ENCODE assay signal across 17 cellular contexts in the genomic region with DNA sequence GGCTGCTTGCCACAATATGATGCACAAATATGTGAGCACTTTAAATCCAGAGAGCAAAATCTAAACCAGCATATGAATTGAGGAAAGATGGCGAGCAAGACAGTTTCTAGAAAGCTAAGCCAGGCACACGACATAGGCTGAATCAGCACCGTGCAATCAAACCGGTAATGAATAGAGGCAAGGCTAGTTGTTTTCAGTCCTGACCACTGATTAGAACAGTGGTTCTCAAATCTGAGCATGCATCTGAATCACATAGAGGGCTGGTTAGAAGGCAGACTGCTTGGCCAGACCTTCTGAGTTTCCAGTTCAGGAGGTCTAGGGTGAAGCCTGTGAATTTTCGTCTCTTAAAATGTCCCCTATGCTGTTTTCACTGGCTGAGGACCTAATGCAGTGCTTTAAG.
A peak's percentile ranks its signal among the peaks of the same experiment; 100 is the strongest.
DNase-seq lines count a peak whose midpoint lies in the region; ATAC-seq and TF ChIP-seq lines count a peak whose summit lies in the region.
"Had no signal": no experiment of that assay in that cellular context is flagged by ENCODE, and none has a peak within 500 bp of the region (broad histone marks: within the 10 kb centered on the region; RNA-seq: fewer than 3 reads in every experiment).

No MANE protein-coding gene starts in this region.

- H3K9me3 Mint-ChIP-seq in neural progenitor cell = no peaks in the 10 kb centered on the region
- no peaks in the 10 kb centered on the region for H3K9me3 Mint-ChIP-seq in activated CD8-positive, alpha-beta T cell treated with anti-CD3 and anti-CD28 coated beads for 36 hours
- H3K9me3 Mint-ChIP-seq: H9 had no signal

- no peaks in the 10 kb centered on the region for H3K27me3 ChIP-seq in neural progenitor cell
- H3K27me3 ChIP-seq: BLaER1 treated with 17β-estradiol and CSF1 and Interleukin-3, amounts not matched to agents 10 nM and 100 nM had no signal

- DNase-seq in AG10803 (ENCODE audit: low read depth) (peak; percentile 29), amniotic epithelial cell (ENCODE audit: low read depth) (peak; percentile 17), fibroblast of mammary gland (ENCODE audit: low read depth) (peak; percentile 38), neural progenitor cell (ENCODE audit: low spot score) (no peak), NCI-H1092 treated with DMSO at 0.1 percent for 48 hours (lab: John Stamatoyannopoulos, UW) (no peak)
- DNase-seq in activated CD8-positive, alpha-beta T cell treated with anti-CD3 and anti-CD28 coated beads for 36 hours = no peak
- DNase-seq: 8988T, GF-D8, H9, NCI-H1417 treated with DMSO at 0.1 percent for 48 hours, NCI-H2029, NCI-H2171 treated with DMSO at 0.1 percent for 48 hours, NCI-H446 treated with DMSO at 0.1 percent for 48 hours had no signal

- H3K4me2 ChIP-seq in neural progenitor cell = no peak overlapping the region
- H3K4me2 ChIP-seq: BLaER1 treated with 17β-estradiol and CSF1 and Interleukin-3, amounts not matched to agents 10 nM and 100 nM had no signal

- ATAC-seq in GM19452 (IDR thresholded peaks at IDR 0.05; ENCODE audit: unreplicated experiment) = no peak
- no peak for ATAC-seq in activated CD8-positive, alpha-beta T cell treated with anti-CD3 and anti-CD28 coated beads for 36 hours
- no peak for ATAC-seq in GM21367 (IDR thresholded peaks at IDR 0.05; ENCODE audit: unreplicated experiment)

- H3K36me3 ChIP-seq in neural progenitor cell = no peaks in the 10 kb centered on the region
- H3K36me3 ChIP-seq: BLaER1 treated with 17β-estradiol and CSF1 and Interleukin-3, amounts not matched to agents 10 nM and 100 nM had no signal

- CTCF ChIA-PET in activated CD8-positive, alpha-beta T cell treated with anti-CD3 and anti-CD28 coated beads for 36 hours (lab: Charles Lee) = no interaction called here

- POLR2A ChIA-PET in activated CD8-positive, alpha-beta T cell treated with anti-CD3 and anti-CD28 coated beads for 36 hours (lab: Charles Lee) = no interaction called here

- H3K4me1 Mint-ChIP-seq in neural progenitor cell = peaks cover 16% of the 10 kb centered on the region
- no peaks in the 10 kb centered on the region for H3K4me1 Mint-ChIP-seq in activated CD8-positive, alpha-beta T cell treated with anti-CD3 and anti-CD28 coated beads for 36 hours (ENCODE audit: low read depth)

- H3K79me2 ChIP-seq in neural progenitor cell (ENCODE audit: low read depth) = no peaks in the 10 kb centered on the region

- no peaks in the 10 kb centered on the region for H4K20me1 ChIP-seq in neural progenitor cell (ENCODE audit: low read depth)
- H4K20me1 ChIP-seq: BLaER1 treated with 17β-estradiol and CSF1 and Interleukin-3, amounts not matched to agents 10 nM and 100 nM had no signal

- H3K9me3 ChIP-seq in neural progenitor cell (ENCODE audit: low read depth) = no peaks in the 10 kb centered on the region
- H3K9me3 ChIP-seq: BLaER1 treated with 17β-estradiol and CSF1 and Interleukin-3, amounts not matched to agents 10 nM and 100 nM had no signal

- H3K9ac ChIP-seq in neural progenitor cell = no peak overlapping the region
- H3K9ac ChIP-seq: BLaER1 treated with 17β-estradiol and CSF1 and Interleukin-3, amounts not matched to agents 10 nM and 100 nM had no signal

- no peaks in the 10 kb centered on the region for H3K36me3 Mint-ChIP-seq in neural progenitor cell
- no peaks in the 10 kb centered on the region for H3K36me3 Mint-ChIP-seq in activated CD8-positive, alpha-beta T cell treated with anti-CD3 and anti-CD28 coated beads for 36 hours (ENCODE audit: low read depth)

- intact Hi-C loops in activated CD8-positive, alpha-beta T cell treated with anti-CD3 and anti-CD28 coated beads for 36 hours (cut with micrococcal nuclease) = no loop called here

- H2AFZ ChIP-seq in neural progenitor cell (replicated peaks) = peak overlapping the region; percentile 88

- no peak for TF ChIP-seq CTCF in AG10803 (conservative IDR thresholded peaks at IDR 0.05; ENCODE audit: low read length)
- no peak for TF ChIP-seq CTCF in fibroblast of mammary gland (conservative IDR thresholded peaks at IDR 0.05; ENCODE audit: control insufficient read depth, insufficient read depth, low read depth, low read length)
- TF ChIP-seq CTCF in neural progenitor cell (IDR thresholded peaks at IDR 0.05) = no peak
- no peak for TF ChIP-seq CTCF in activated CD8-positive, alpha-beta T cell treated with anti-CD3 and anti-CD28 coated beads for 36 hours (IDR thresholded peaks at IDR 0.05)

- H3K4me3 ChIP-seq in AG10803 (ENCODE audit: low read length) (no peak overlapping the region), fibroblast of mammary gland (ENCODE audit: control insufficient read depth, low read depth, low read length) (no peak overlapping the region), neural progenitor cell (no peak overlapping the region)
- H3K4me3 ChIP-seq: BLaER1 treated with 17β-estradiol and CSF1 and Interleukin-3, amounts not matched to agents 10 nM and 100 nM had no signal

- no peak overlapping the region for H3K27ac Mint-ChIP-seq in neural progenitor cell
- no peak overlapping the region for H3K27ac Mint-ChIP-seq in activated CD8-positive, alpha-beta T cell treated with anti-CD3 and anti-CD28 coated beads for 36 hours
- H3K27ac Mint-ChIP-seq: H9 had no signal

- H3K27ac ChIP-seq in neural progenitor cell = no peak overlapping the region
- H3K27ac ChIP-seq: BLaER1 treated with 17β-estradiol and CSF1 and Interleukin-3, amounts not matched to agents 10 nM and 100 nM; RWPE1 had no signal

- peaks cover 32% of the 10 kb centered on the region for H3K4me1 ChIP-seq in neural progenitor cell
- H3K4me1 ChIP-seq: BLaER1 treated with 17β-estradiol and CSF1 and Interleukin-3, amounts not matched to agents 10 nM and 100 nM had no signal

- peaks cover 10% of the 10 kb centered on the region for H3F3A ChIP-seq in neural progenitor cell (ENCODE audit: low read depth)

- no peaks in the 10 kb centered on the region for H3K27me3 Mint-ChIP-seq in neural progenitor cell (ENCODE audit: insufficient read depth, low read depth)
- H3K27me3 Mint-ChIP-seq in activated CD8-positive, alpha-beta T cell treated with anti-CD3 and anti-CD28 coated beads for 36 hours = no peaks in the 10 kb centered on the region

- H3K4me3 Mint-ChIP-seq in neural progenitor cell = no peak overlapping the region
- H3K4me3 Mint-ChIP-seq in activated CD8-positive, alpha-beta T cell treated with anti-CD3 and anti-CD28 coated beads for 36 hours = no peak overlapping the region
- H3K4me3 Mint-ChIP-seq: H9 had no signal

Comparison
In these comparisons a context has a peak if more than half of its experiments do, and no peak if none do; other contexts are left out.
1. DNase-seq: peak in AG10803 (single experiment), amniotic epithelial cell (single experiment) and fibroblast of mammary gland (single experiment); none in neural progenitor cell (single experiment), activated CD8-positive, alpha-beta T cell treated with anti-CD3 and anti-CD28 coated beads for 36 hours (single experiment) and NCI-H1092 treated with DMSO at 0.1 percent for 48 hours (single experiment).